ENCODE assay signal across 1 cellular context in the genomic region with DNA sequence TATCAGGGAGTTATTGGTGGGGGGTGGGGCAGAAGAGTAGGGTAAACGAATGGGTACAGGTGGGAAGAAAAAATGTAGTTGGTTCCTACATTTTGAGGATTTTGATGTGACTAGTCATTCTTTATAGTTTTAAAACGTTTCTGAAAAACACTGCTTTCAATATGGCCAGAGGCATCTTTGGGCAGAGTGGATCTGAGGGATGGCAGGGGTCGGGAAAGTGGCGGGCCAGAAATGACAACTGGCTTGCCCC.
TF ChIP-seq lines count a peak whose summit lies in the region.

No MANE protein-coding gene starts in this region.

TF ChIP-seq in HepG2, 621 proteins besides CTCF, POLR2A, EP300 and RAD21 (continued from another document):
- TF ChIP-seq, protein P1, sequence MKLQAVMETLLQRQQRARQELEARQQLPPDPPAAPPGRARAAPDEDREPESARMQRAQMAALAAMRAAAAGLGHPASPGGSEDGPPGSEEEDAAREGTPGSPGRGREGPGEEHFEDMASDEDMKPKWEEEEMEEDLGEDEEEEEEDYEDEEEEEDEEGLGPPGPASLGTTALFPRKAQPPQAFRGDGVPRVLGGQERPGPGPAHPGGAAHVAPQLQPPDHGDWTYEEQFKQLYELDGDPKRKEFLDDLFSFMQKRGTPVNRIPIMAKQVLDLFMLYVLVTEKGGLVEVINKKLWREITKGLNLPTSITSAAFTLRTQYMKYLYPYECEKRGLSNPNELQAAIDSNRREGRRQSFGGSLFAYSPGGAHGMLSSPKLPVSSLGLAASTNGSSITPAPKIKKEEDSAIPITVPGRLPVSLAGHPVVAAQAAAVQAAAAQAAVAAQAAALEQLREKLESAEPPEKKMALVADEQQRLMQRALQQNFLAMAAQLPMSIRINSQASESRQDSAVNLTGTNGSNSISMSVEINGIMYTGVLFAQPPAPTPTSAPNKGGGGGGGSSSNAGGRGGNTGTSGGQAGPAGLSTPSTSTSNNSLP (IDR thresholded peaks at IDR 0.05; ENCODE audit: low read depth, low read length): no peak
